6 cellular contexts compared by ENCODE assay signal in the genomic region with DNA sequence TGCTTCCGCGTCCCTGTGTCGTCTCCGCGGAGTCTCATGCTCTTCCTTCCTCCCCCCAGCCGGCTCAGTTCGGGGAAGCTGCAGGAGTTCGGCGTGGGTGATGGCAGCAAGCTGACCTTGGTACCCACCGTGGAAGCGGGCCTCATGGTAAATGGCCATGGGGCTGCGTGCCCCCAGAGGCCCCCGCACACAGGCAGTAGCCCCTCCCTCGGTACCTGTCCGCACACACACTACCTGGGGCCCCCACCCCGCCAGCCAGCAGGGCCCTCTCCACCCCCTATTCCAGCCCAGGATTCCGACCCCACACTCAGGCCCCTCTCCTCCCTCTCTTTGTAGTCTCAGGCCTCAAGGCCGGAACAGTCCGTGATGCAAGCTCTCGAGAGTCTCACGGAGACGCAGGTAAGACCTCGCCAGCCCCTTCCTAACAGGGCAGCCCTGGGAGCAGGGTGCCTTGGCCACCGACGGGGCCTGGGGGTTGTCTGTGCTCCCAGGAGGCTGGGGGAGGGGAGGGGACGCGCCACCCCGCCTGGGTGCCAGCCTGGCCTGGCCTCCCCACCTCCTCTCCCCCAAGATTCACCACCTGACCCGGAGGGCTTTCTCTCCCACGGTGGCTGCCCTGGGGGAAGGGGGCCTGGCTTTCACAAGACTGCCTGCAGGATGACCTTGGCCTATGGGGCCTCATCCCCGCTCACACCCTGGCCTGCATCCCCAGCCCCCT. TPM values are rescaled to one million over a fixed set of nuclear protein-coding genes. Genes with fewer than 3 reads are reported as not detected.
DNase-seq lines count a peak whose midpoint lies in the region; ATAC-seq and TF ChIP-seq lines count a peak whose summit lies in the region.

No MANE protein-coding gene starts in this region.

- ATAC-seq in naive thymus-derived CD4-positive, alpha-beta T cell: no peak
- no peak for ATAC-seq in HG03565 (IDR thresholded peaks at IDR 0.05; ENCODE audit: unreplicated experiment)

- peaks cover 0 to 24% (median 16%) of the 10 kb centered on the region in 7 donors for H3K4me1 Mint-ChIP-seq in naive thymus-derived CD4-positive, alpha-beta T cell

- H3K36me3 ChIP-seq in naive thymus-derived CD4-positive, alpha-beta T cell (ENCODE audit: control insufficient read depth in 2 of 3, insufficient read depth in 3 of 3, low read length in 3 of 3): peaks cover 19 to 42% (median 28%) of the 10 kb centered on the region in 3 experiments

- H3K9me3 ChIP-seq in naive thymus-derived CD4-positive, alpha-beta T cell (ENCODE audit: control insufficient read depth in 2 of 3, low read length in 3 of 3): no peaks in the 10 kb centered on the region

- H3K36me3 Mint-ChIP-seq in naive thymus-derived CD4-positive, alpha-beta T cell: peaks cover 0 to 19% (median 0%) of the 10 kb centered on the region in 5 donors

- in situ Hi-C loops in astrocyte of the spinal cord (cut with HindIII; ENCODE audit: low sequenced_read_pairs): no loop called here

- H3K27ac ChIP-seq in naive thymus-derived CD4-positive, alpha-beta T cell (ENCODE audit: low read depth, low read length): peak overlapping the region; percentile 93

- no peaks in the 10 kb centered on the region for H3K27me3 ChIP-seq in naive thymus-derived CD4-positive, alpha-beta T cell (ENCODE audit: control insufficient read depth in 2 of 2, insufficient read depth in 2 of 2, low read length in 2 of 2)

- intact Hi-C loops in naive thymus-derived CD4-positive, alpha-beta T cell (cut with micrococcal nuclease): loop anchor here in 1 of 2 donors (1.0 kb wide), 1 partner anchor 454 kb away; a partner anchor contains a TSS

- H3K4me3 Mint-ChIP-seq in naive thymus-derived CD4-positive, alpha-beta T cell: peak overlapping the region; percentile 88 to 97 (median 94)

- peak; percentile 58 to 62 for DNase-seq in stimulated activated CD4-positive, alpha-beta T cell treated with anti-CD3 and anti-CD28 coated beads, Interleukin-4, amount 100 ng/mL, for 4 hours
- no peak for DNase-seq in stimulated activated CD4-positive, alpha-beta T cell treated with anti-CD3 and anti-CD28 coated beads, Interleukin-2, amount 100 ng/mL, for 48 hours
- DNase-seq in astrocyte of the spinal cord (ENCODE audit: low read depth, low spot score): peak; percentile 39
- peak in 6 of 9 donors; percentile 60 to 74 (median 66) for DNase-seq in naive thymus-derived CD4-positive, alpha-beta T cell
- DNase-seq in HuH-7.5 (ENCODE audit: low spot score): no peak

- POLR2A ChIA-PET in naive thymus-derived CD4-positive, alpha-beta T cell (lab: Charles Lee): interaction anchor here (1.0 to 10.8 kb wide), 6 partner anchors 10 to 603 kb away, joined by 3 to 229 read pairs (median 14); a partner anchor contains a TSS

- peaks cover 0 to 3% (median 0%) of the 10 kb centered on the region in 11 donors for H3K9me3 Mint-ChIP-seq in naive thymus-derived CD4-positive, alpha-beta T cell

- CTCF ChIA-PET in naive thymus-derived CD4-positive, alpha-beta T cell (lab: Charles Lee): no interaction called here

- H3K27me3 Mint-ChIP-seq in naive thymus-derived CD4-positive, alpha-beta T cell: no peaks in the 10 kb centered on the region

- H3K4me1 ChIP-seq in naive thymus-derived CD4-positive, alpha-beta T cell (ENCODE audit: control insufficient read depth in 2 of 2, insufficient read depth in 2 of 2, low read length in 2 of 2): peaks cover 19 to 36% of the 10 kb centered on the region in 2 donors

- TF ChIP-seq CTCF in astrocyte of the spinal cord (IDR thresholded peaks at IDR 0.05; ENCODE audit: low read depth, low read length): no peak

- peak overlapping the region; percentile 65 for H3K4me3 ChIP-seq in astrocyte of the spinal cord (ENCODE audit: low read depth, low read length)
- peak overlapping the region; percentile 63 for H3K4me3 ChIP-seq in naive thymus-derived CD4-positive, alpha-beta T cell (ENCODE audit: low read length)

- peak overlapping the region; percentile 83 to 94 (median 91) for H3K27ac Mint-ChIP-seq in naive thymus-derived CD4-positive, alpha-beta T cell

RNA-seq across cellular contexts. Expression of a gene that starts 3.3 kb away (rescaled TPM):
- total RNA-seq in naive thymus-derived CD4-positive, alpha-beta T cell: 100 to 1,000 TPM in 2 of 5 experiments, 10 to 100 TPM in 3; 22.6 to 310 (median 78.1) TPM
- polyA plus RNA-seq in naive thymus-derived CD4-positive, alpha-beta T cell: 1 to 10 TPM; 1.4 to 3.6 TPM

RNA-seq across cellular contexts. Expression of a gene that starts 10.1 kb away (rescaled TPM):
- total RNA-seq in naive thymus-derived CD4-positive, alpha-beta T cell: 100 to 1,000 TPM in 3 of 5 experiments, 10 to 100 TPM in 2; 90.6 to 178 (median 102) TPM
- 100 to 1,000 TPM; 209 to 302 TPM for polyA plus RNA-seq in naive thymus-derived CD4-positive, alpha-beta T cell

RNA-seq across cellular contexts. Expression of a gene that starts 13.9 kb away (rescaled TPM):
- total RNA-seq in naive thymus-derived CD4-positive, alpha-beta T cell: under 1 TPM in 2 of 5 experiments, not detected in 3; 0.15 to 0.27 TPM
- polyA plus RNA-seq in naive thymus-derived CD4-positive, alpha-beta T cell: not detected

RNA-seq across cellular contexts. Expression of a gene that starts 17.5 kb away (rescaled TPM):
- 100 to 1,000 TPM; 237 to 629 (median 524) TPM for total RNA-seq in naive thymus-derived CD4-positive, alpha-beta T cell
- 100 to 1,000 TPM; 233 to 247 TPM for polyA plus RNA-seq in naive thymus-derived CD4-positive, alpha-beta T cell

RNA-seq across cellular contexts. Expression of a gene that starts 23.7 kb away (rescaled TPM):
- total RNA-seq in naive thymus-derived CD4-positive, alpha-beta T cell: 10 to 100 TPM; 31.7 to 57.3 (median 47.7) TPM
- 10 to 100 TPM; 75.0 to 78.8 TPM for polyA plus RNA-seq in naive thymus-derived CD4-positive, alpha-beta T cell

Comparison
In these comparisons a context has a peak if more than half of its experiments do, and no peak if none do; other contexts are left out.
1. DNase-seq: peak in stimulated activated CD4-positive, alpha-beta T cell treated with anti-CD3 and anti-CD28 coated beads, Interleukin-4, amount 100 ng/mL, for 4 hours (2 of 2), astrocyte of the spinal cord (single experiment) and naive thymus-derived CD4-positive, alpha-beta T cell (6 of 9); none in stimulated activated CD4-positive, alpha-beta T cell treated with anti-CD3 and anti-CD28 coated beads, Interleukin-2, amount 100 ng/mL, for 48 hours (0 of 2) and HuH-7.5 (single experiment).